17 cellular contexts compared by ENCODE assay signal in the genomic region with DNA sequence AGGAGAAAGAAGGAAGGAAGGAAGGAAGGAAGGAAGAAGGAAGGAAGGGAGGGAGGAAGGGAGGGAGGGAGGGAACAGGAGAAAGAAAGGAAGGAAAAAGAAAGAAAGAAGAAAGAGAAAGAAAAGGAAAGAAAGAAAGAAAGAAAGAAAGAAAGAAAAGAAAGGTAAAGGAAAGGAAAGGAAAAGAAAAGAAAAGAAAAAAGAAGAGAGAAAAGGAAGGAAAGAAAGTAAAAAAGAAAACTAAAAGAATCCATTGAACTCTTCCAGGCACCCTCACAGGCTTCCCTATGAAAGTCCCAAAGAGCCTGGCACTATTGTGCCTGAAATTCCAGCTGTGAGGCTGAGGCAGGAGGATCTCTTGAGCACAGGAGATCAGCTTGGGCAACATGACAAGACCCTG. TPM values are rescaled to one million over a fixed set of nuclear protein-coding genes. Genes with fewer than 3 reads are reported as not detected.
A peak's percentile ranks its signal among the peaks of the same experiment; 100 is the strongest.
DNase-seq lines count a peak whose midpoint lies in the region; TF ChIP-seq lines count a peak whose summit lies in the region.
"Had no signal": no experiment of that assay in that cellular context is flagged by ENCODE, and none has a peak within 500 bp of the region (broad histone marks: within the 10 kb centered on the region; RNA-seq: fewer than 3 reads in every experiment).

No MANE protein-coding gene starts in this region.

- intact Hi-C loops in Caco-2 (cut with micrococcal nuclease; ENCODE audit: unreplicated experiment) (no loop called here), PC-9 (cut with micrococcal nuclease; ENCODE audit: unreplicated experiment) (no loop called here)

- H3F3A ChIP-seq in PC-9 (ENCODE audit: insufficient read depth, low read depth): peaks cover 30% of the 10 kb centered on the region

- H3K4me3 Mint-ChIP-seq in Caco-2 (ENCODE audit: unreplicated experiment): no peak overlapping the region
- no peak overlapping the region for H3K4me3 Mint-ChIP-seq in type B pancreatic cell
- H3K4me3 Mint-ChIP-seq: B cell; CD8-positive, alpha-beta T cell had no signal

- in situ Hi-C loops in GM13977 (cut with MboI; ENCODE audit: low pct_unique_long_range_greater_than_20kb, low sequenced_read_pairs, unreplicated experiment): no loop called here

- H3K4me2 ChIP-seq in PC-9: peak overlapping the region; percentile 30; the same call in 1 of the 2 replicates
- H3K4me2 ChIP-seq in hepatocyte: no peak overlapping the region
- H3K4me2 ChIP-seq: BLaER1 treated with 17β-estradiol and CSF1 and Interleukin-3, amounts not matched to agents 10 nM and 100 nM had no signal

- H3K4me1 ChIP-seq in Caco-2 (peaks cover 78% of the 10 kb centered on the region), PC-9 (replicated peaks; ENCODE audit: insufficient read depth) (peaks cover 63% of the 10 kb centered on the region), hepatocyte (ENCODE audit: insufficient read depth) (peaks cover 27% of the 10 kb centered on the region)
- H3K4me1 ChIP-seq: HAP-1 had no signal

- no peaks in the 10 kb centered on the region for H3K27me3 Mint-ChIP-seq in Caco-2 (ENCODE audit: insufficient read depth, unreplicated experiment)
- no peaks in the 10 kb centered on the region for H3K27me3 Mint-ChIP-seq in type B pancreatic cell

- no peak for TF ChIP-seq CTCF in Caco-2 (IDR thresholded peaks at IDR 0.05; ENCODE audit: insufficient read depth in 1 of 2, low read depth in 1 of 2, low read length in 1 of 2, severe bottlenecking in 1 of 2, unreplicated experiment in 1 of 2)
- TF ChIP-seq CTCF in PC-9 (conservative IDR thresholded peaks at IDR 0.05): no peak
- no peak for TF ChIP-seq CTCF in hepatocyte (IDR thresholded peaks at IDR 0.05; ENCODE audit: poor library complexity)
- no peak for TF ChIP-seq CTCF in type B pancreatic cell (conservative IDR thresholded peaks at IDR 0.05)
- no peak for TF ChIP-seq CTCF in GM13977 (IDR thresholded peaks at IDR 0.05; ENCODE audit: extremely low read depth, insufficient read depth, missing control alignments)

- no peaks in the 10 kb centered on the region for H3K27me3 ChIP-seq in Caco-2 (replicated peaks; ENCODE audit: control insufficient read depth, insufficient read depth, low read length)
- no peaks in the 10 kb centered on the region for H3K27me3 ChIP-seq in PC-9 (ENCODE audit: insufficient read depth, low read depth)
- H3K27me3 ChIP-seq in hepatocyte: no peaks in the 10 kb centered on the region
- H3K27me3 ChIP-seq: BLaER1 treated with 17β-estradiol and CSF1 and Interleukin-3, amounts not matched to agents 10 nM and 100 nM had no signal

- H3K9me3 ChIP-seq in Caco-2 (no peaks in the 10 kb centered on the region), PC-9 (ENCODE audit: insufficient read depth, low read depth) (no peaks in the 10 kb centered on the region), hepatocyte (ENCODE audit: low read depth) (no peaks in the 10 kb centered on the region)
- H3K9me3 ChIP-seq: BLaER1 treated with 17β-estradiol and CSF1 and Interleukin-3, amounts not matched to agents 10 nM and 100 nM; HAP-1 had no signal

- POLR2A ChIA-PET in Caco-2 (lab: Charles Lee) (no interaction called here), PC-9 (lab: Charles Lee; ENCODE audit: unreplicated experiment) (no interaction called here)

- BruUV-seq in Caco-2 (replicated peaks; lab: Mats Ljungman, UMichigan): no TSS peak
- BruUV-seq in PC-9 (replicated peaks; lab: Mats Ljungman, UMichigan): no TSS peak

- CTCF ChIA-PET in Caco-2 (lab: Charles Lee): interaction anchor here (0.6 kb wide), 1 partner anchor 294 kb away, joined by 3 read pairs; no protein-coding TSS in a partner anchor
- CTCF ChIA-PET in PC-9 (lab: Charles Lee): no interaction called here

- H2AFZ ChIP-seq in PC-9: no peak overlapping the region
- no peak overlapping the region for H2AFZ ChIP-seq in hepatocyte

- no peaks in the 10 kb centered on the region for H3K36me3 ChIP-seq in Caco-2 (ENCODE audit: control insufficient read depth, insufficient read depth, low read length)
- H3K36me3 ChIP-seq in PC-9 (ENCODE audit: low read depth): no peaks in the 10 kb centered on the region
- H3K36me3 ChIP-seq in hepatocyte (replicated peaks; ENCODE audit: insufficient read depth, low read depth): no peaks in the 10 kb centered on the region
- H3K36me3 ChIP-seq: BLaER1 treated with 17β-estradiol and CSF1 and Interleukin-3, amounts not matched to agents 10 nM and 100 nM; HAP-1 had no signal

- no peaks in the 10 kb centered on the region for H3K9me3 Mint-ChIP-seq in Caco-2 (ENCODE audit: unreplicated experiment)
- H3K9me3 Mint-ChIP-seq in type B pancreatic cell: peaks cover 2% of the 10 kb centered on the region
- H3K9me3 Mint-ChIP-seq: CD8-positive, alpha-beta T cell had no signal

- H3K4me1 Mint-ChIP-seq in Caco-2 (ENCODE audit: low read depth, unreplicated experiment) (peaks cover 54% of the 10 kb centered on the region), type B pancreatic cell (ENCODE audit: unreplicated experiment) (peaks cover 16% of the 10 kb centered on the region)
- H3K4me1 Mint-ChIP-seq: B cell had no signal

- H3K27ac ChIP-seq in PC-9 (no peak overlapping the region), hepatocyte (peak overlapping the region; percentile 59)
- H3K27ac ChIP-seq: BLaER1 treated with 17β-estradiol and CSF1 and Interleukin-3, amounts not matched to agents 10 nM and 100 nM had no signal

- H4K20me1 ChIP-seq in PC-9 (ENCODE audit: insufficient read depth) (no peaks in the 10 kb centered on the region), hepatocyte (ENCODE audit: insufficient read depth, poor library complexity, severe bottlenecking) (no peaks in the 10 kb centered on the region)
- H4K20me1 ChIP-seq: BLaER1 treated with 17β-estradiol and CSF1 and Interleukin-3, amounts not matched to agents 10 nM and 100 nM had no signal

- H3K36me3 Mint-ChIP-seq in Caco-2 (ENCODE audit: insufficient read depth, unreplicated experiment) (peaks cover 14% of the 10 kb centered on the region), type B pancreatic cell (no peaks in the 10 kb centered on the region)
- H3K36me3 Mint-ChIP-seq: CD8-positive, alpha-beta T cell had no signal

- peaks cover 5% of the 10 kb centered on the region; the same call in 1 of the 2 replicates for H3K79me2 ChIP-seq in PC-9 (ENCODE audit: low read depth)
- H3K79me2 ChIP-seq in hepatocyte: no peaks in the 10 kb centered on the region

- H3K27ac Mint-ChIP-seq in Caco-2 (ENCODE audit: unreplicated experiment): peak overlapping the region; percentile 66
- H3K27ac Mint-ChIP-seq in type B pancreatic cell: peak overlapping the region; percentile 45
- H3K27ac Mint-ChIP-seq: B cell; CD8-positive, alpha-beta T cell had no signal

- DNase-seq in Caco-2 (no peak), PC-9 (no peak), hepatocyte (ENCODE audit: low spot score) (no peak), type B pancreatic cell (ENCODE audit: extremely low spot score, unreplicated experiment) (no peak), GM13977 (ENCODE audit: low spot score) (no peak), NCI-H2227 treated with DMSO at 0.1 percent for 48 hours (lab: John Stamatoyannopoulos, UW) (no peak)
- DNase-seq in stimulated activated CD4-positive, alpha-beta T cell treated with anti-CD3 and anti-CD28 coated beads, Interleukin-4, amount 100 ng/mL, for 24 hours: no peak
- DNase-seq: 8988T; CD8-positive, alpha-beta T cell; DMS 273 treated with DMSO at 0.1 percent for 48 hours; DMS53; DND-41; EL; KG1 had no signal

- H3K4me3 ChIP-seq in Caco-2 (ENCODE audit: low read depth, low read length): no peak overlapping the region
- no peak overlapping the region for H3K4me3 ChIP-seq in PC-9
- no peak overlapping the region for H3K4me3 ChIP-seq in hepatocyte
- H3K4me3 ChIP-seq: BLaER1 treated with 17β-estradiol and CSF1 and Interleukin-3, amounts not matched to agents 10 nM and 100 nM; HAP-1 had no signal

- no peaks in the 10 kb centered on the region for H3K9me2 ChIP-seq in PC-9 (ENCODE audit: insufficient read depth)
- no peaks in the 10 kb centered on the region for H3K9me2 ChIP-seq in hepatocyte (replicated peaks; ENCODE audit: insufficient read depth)

RNA-seq across cellular contexts. Expression of a gene that starts 11.5 kb away (rescaled TPM):
- total RNA-seq in Caco-2 (2022) (23.7 and 26.0 TPM in 2 replicates), PC-9 (2021) (13.3 and 24.6 TPM in 2 replicates), hepatocyte (10.0 and 11.6 TPM in 2 replicates), type B pancreatic cell (ENCODE audit: low replicate concordance) (21.5 and 77.7 TPM in 2 replicates)
- 3.7 and 3.9 TPM in 2 replicates for polyA plus RNA-seq in hepatocyte
- total RNA-seq: B cell had no signal
